17 cellular contexts compared by ENCODE assay signal in genomic region chr22:17770180-17771077, GRCh38. TPM values are rescaled to one million over a fixed set of nuclear protein-coding genes. Genes with fewer than 3 reads are reported as not detected.
DNase-seq lines count a peak whose midpoint lies in the region; ATAC-seq, FAIRE-seq and TF ChIP-seq lines count a peak whose summit lies in the region.
"Had no signal": no experiment of that assay in that cellular context is flagged by ENCODE, and none has a peak within 500 bp of the region (broad histone marks: within the 10 kb centered on the region; RNA-seq: fewer than 3 reads in every experiment).

No MANE protein-coding gene starts in this region.

- peaks cover 61% of the 10 kb centered on the region for H3K4me1 Mint-ChIP-seq in activated naive CD4-positive, alpha-beta T cell treated with anti-CD3 and anti-CD28 coated beads for 36 hours (ENCODE audit: low read depth)
- peaks cover 56% of the 10 kb centered on the region for H3K4me1 Mint-ChIP-seq in activated naive CD4-positive, alpha-beta T cell treated with anti-CD3 and anti-CD28 coated beads, Interleukin-2, amount 10 ng/mL, durations not matched to agents 7 days and 5 days
- peaks cover 19% of the 10 kb centered on the region for H3K4me1 Mint-ChIP-seq in type B pancreatic cell (ENCODE audit: unreplicated experiment)
- H3K4me1 Mint-ChIP-seq in activated CD4-positive, alpha-beta memory T cell treated with anti-CD3 and anti-CD28 coated beads for 36 hours (ENCODE audit: low read depth), result peaks cover 46% of the 10 kb centered on the region
- H3K4me1 Mint-ChIP-seq in nephron progenitor cell, result peaks cover 46% of the 10 kb centered on the region

- H3K79me2 ChIP-seq in GM12878 (ENCODE audit: control insufficient read depth, insufficient read depth, low read length), result peaks cover 68% of the 10 kb centered on the region

- no peak for FAIRE-seq in GM12878 (lab: Jason Lieb, UNC)
- FAIRE-seq: G401.6 had no signal

- no peaks in the 10 kb centered on the region for H3K27me3 ChIP-seq in GM12878 (replicated peaks in 1 of 2; ENCODE audit: control insufficient read depth in 2 of 2, insufficient read depth in 2 of 2, low read length in 1 of 2)
- H3K27me3 ChIP-seq: breast epithelium, left lung had no signal

- in situ Hi-C loops in GM12878 (cut with MboI), result no loop called here

- TF ChIP-seq POLR2A in GM12878 (IDR thresholded peaks at IDR 0.05; ENCODE audit: low read depth, low read length), result no peak

- no TSS peak for BruUV-seq in GM12878 (replicated peaks; lab: Mats Ljungman, UMichigan)

- no peaks in the 10 kb centered on the region for H3K9me3 Mint-ChIP-seq in activated naive CD4-positive, alpha-beta T cell treated with anti-CD3 and anti-CD28 coated beads for 36 hours
- no peaks in the 10 kb centered on the region for H3K9me3 Mint-ChIP-seq in activated naive CD4-positive, alpha-beta T cell treated with anti-CD3 and anti-CD28 coated beads, Interleukin-2, amount 10 ng/mL, durations not matched to agents 7 days and 5 days
- H3K9me3 Mint-ChIP-seq in type B pancreatic cell (no peaks in the 10 kb centered on the region), nephron progenitor cell (no peaks in the 10 kb centered on the region)
- no peaks in the 10 kb centered on the region for H3K9me3 Mint-ChIP-seq in activated CD4-positive, alpha-beta memory T cell treated with anti-CD3 and anti-CD28 coated beads for 36 hours

- POLR2A ChIA-PET in GM12878 (lab: Charles Lee), result interaction anchor here (0.6 to 3.6 kb wide), 4 partner anchors 9 to 291 kb away, joined by 3 to 32 read pairs (median 3); no protein-coding TSS in a partner anchor
- POLR2A ChIA-PET in activated CD4-positive, alpha-beta memory T cell treated with anti-CD3 and anti-CD28 coated beads for 36 hours (lab: Charles Lee), result interaction anchor here (1.2 kb wide), 1 partner anchor 10 kb away, joined by 3 read pairs; no protein-coding TSS in a partner anchor

- DNase-seq in activated naive CD4-positive, alpha-beta T cell treated with anti-CD3 and anti-CD28 coated beads for 36 hours, result peak; percentile 32
- DNase-seq in activated naive CD4-positive, alpha-beta T cell treated with anti-CD3 and anti-CD28 coated beads, Interleukin-2, amount 10 ng/mL, durations not matched to agents 7 days and 5 days, result no peak
- DNase-seq in GM12878 (ENCODE audit: low read depth, low spot score) (no peak), medulla oblongata (ENCODE audit: extremely low spot score) (peak; percentile 76), type B pancreatic cell (ENCODE audit: extremely low spot score, unreplicated experiment) (peak; percentile 65), nephron progenitor cell (no peak)
- no peak for DNase-seq in activated CD4-positive, alpha-beta memory T cell treated with anti-CD3 and anti-CD28 coated beads for 36 hours
- DNase-seq: activated naive CD4-positive, alpha-beta T cell; NCI-H1105; NCI-H82; WERI-Rb-1 had no signal

- H3K4me3 Mint-ChIP-seq in activated naive CD4-positive, alpha-beta T cell treated with anti-CD3 and anti-CD28 coated beads for 36 hours, result no peak overlapping the region
- H3K4me3 Mint-ChIP-seq in activated naive CD4-positive, alpha-beta T cell treated with anti-CD3 and anti-CD28 coated beads, Interleukin-2, amount 10 ng/mL, durations not matched to agents 7 days and 5 days, result no peak overlapping the region
- H3K4me3 Mint-ChIP-seq in type B pancreatic cell, result no peak overlapping the region
- H3K4me3 Mint-ChIP-seq in activated CD4-positive, alpha-beta memory T cell treated with anti-CD3 and anti-CD28 coated beads for 36 hours, result no peak overlapping the region
- H3K4me3 Mint-ChIP-seq in nephron progenitor cell, result no peak overlapping the region

- H3K4me1 ChIP-seq in GM12878 (ENCODE audit: control insufficient read depth, insufficient read depth, low read length), result peaks cover 42% of the 10 kb centered on the region

- no peaks in the 10 kb centered on the region for H3K9me3 ChIP-seq in GM12878 (replicated peaks; ENCODE audit: control insufficient read depth, insufficient read depth, low read length)
- H3K9me3 ChIP-seq: breast epithelium, left lung, thoracic aorta had no signal

- H3K36me3 Mint-ChIP-seq in activated naive CD4-positive, alpha-beta T cell treated with anti-CD3 and anti-CD28 coated beads for 36 hours (ENCODE audit: low read depth), result no peaks in the 10 kb centered on the region
- H3K36me3 Mint-ChIP-seq in activated naive CD4-positive, alpha-beta T cell treated with anti-CD3 and anti-CD28 coated beads, Interleukin-2, amount 10 ng/mL, durations not matched to agents 7 days and 5 days, result peaks cover 17% of the 10 kb centered on the region
- H3K36me3 Mint-ChIP-seq in type B pancreatic cell, result no peaks in the 10 kb centered on the region
- H3K36me3 Mint-ChIP-seq in activated CD4-positive, alpha-beta memory T cell treated with anti-CD3 and anti-CD28 coated beads for 36 hours, result peaks cover 3% of the 10 kb centered on the region
- no peaks in the 10 kb centered on the region for H3K36me3 Mint-ChIP-seq in nephron progenitor cell (ENCODE audit: low read depth)

- H3K4me2 ChIP-seq in GM12878 (ENCODE audit: control insufficient read depth, insufficient read depth), result peak overlapping the region; percentile 77

- H3K27me3 Mint-ChIP-seq in activated naive CD4-positive, alpha-beta T cell treated with anti-CD3 and anti-CD28 coated beads for 36 hours (ENCODE audit: low read depth), result no peaks in the 10 kb centered on the region
- H3K27me3 Mint-ChIP-seq in activated naive CD4-positive, alpha-beta T cell treated with anti-CD3 and anti-CD28 coated beads, Interleukin-2, amount 10 ng/mL, durations not matched to agents 7 days and 5 days, result peaks cover 30% of the 10 kb centered on the region
- H3K27me3 Mint-ChIP-seq in type B pancreatic cell (no peaks in the 10 kb centered on the region), nephron progenitor cell (ENCODE audit: low read depth, poor library complexity) (no peaks in the 10 kb centered on the region)
- H3K27me3 Mint-ChIP-seq in activated CD4-positive, alpha-beta memory T cell treated with anti-CD3 and anti-CD28 coated beads for 36 hours, result peaks cover 7% of the 10 kb centered on the region

- ATAC-seq in GM12878 (no peak), HG02588 (IDR thresholded peaks at IDR 0.05; ENCODE audit: unreplicated experiment) (no peak)
- ATAC-seq: left lung, right cardiac atrium had no signal

- TF ChIP-seq CTCF in GM12878 (IDR thresholded peaks at IDR 0.05 in 2 of 3, conservative IDR thresholded peaks at IDR 0.05 in 1 of 3; ENCODE audit: control insufficient read depth in 2 of 3, extremely low read depth in 1 of 3, insufficient read depth in 1 of 3, low read depth in 3 of 3, low read length in 3 of 3) (no peak), type B pancreatic cell (conservative IDR thresholded peaks at IDR 0.05) (no peak), nephron progenitor cell (IDR thresholded peaks at IDR 0.05) (no peak)

- TF ChIP-seq RAD21 in GM12878 (IDR thresholded peaks at IDR 0.05; ENCODE audit: insufficient read depth, low read depth, low read length), result no peak

- peak overlapping the region; percentile 83; the same call in 1 of the 2 replicates for H3K4me3 ChIP-seq in GM12878
- H3K4me3 ChIP-seq: breast epithelium, thoracic aorta had no signal

- 78% methylated on average over 18 of the region's 19 CpGs for WGBS in GM12878 (ENCODE audit: insufficient coverage, insufficient replicate concordance, low lambda C conversion rate, missing lambda C conversion rate)

- CTCF ChIA-PET in activated naive CD4-positive, alpha-beta T cell treated with anti-CD3 and anti-CD28 coated beads for 36 hours (lab: Charles Lee), result interaction anchor here (0.7 to 1.3 kb wide), 4 partner anchors 10 to 28 kb away, joined by 3 to 5 read pairs (median 3); no protein-coding TSS in a partner anchor
- CTCF ChIA-PET in activated naive CD4-positive, alpha-beta T cell treated with anti-CD3 and anti-CD28 coated beads, Interleukin-2, amount 10 ng/mL, durations not matched to agents 7 days and 5 days (lab: Charles Lee), result interaction anchor here (1.2 kb wide), 1 partner anchor 29 kb away, joined by 3 read pairs; no protein-coding TSS in a partner anchor
- CTCF ChIA-PET in GM12878 (lab: Yijun Ruan, JAX), result interaction anchor here (0.7 to 5.1 kb wide), 8 partner anchors 8 to 761 kb away, joined by 3 to 47 read pairs (median 4); no protein-coding TSS in a partner anchor
- CTCF ChIA-PET in activated CD4-positive, alpha-beta memory T cell treated with anti-CD3 and anti-CD28 coated beads for 36 hours (lab: Charles Lee), result interaction anchor here (1.0 to 5.1 kb wide), 4 partner anchors 15 to 60 kb away, joined by 3 to 35 read pairs (median 6); no protein-coding TSS in a partner anchor

- intact Hi-C loops in activated naive CD4-positive, alpha-beta T cell treated with anti-CD3 and anti-CD28 coated beads for 36 hours (cut with micrococcal nuclease), result loop anchor here (5.0 kb wide), 1 partner anchor 683 kb away; no protein-coding TSS in a partner anchor
- intact Hi-C loops in GM12878 (cut with micrococcal nuclease; ENCODE audit: unreplicated experiment), result loop anchor here (10.0 kb wide), 1 partner anchor 224 kb away; no protein-coding TSS in a partner anchor
- intact Hi-C loops in activated CD4-positive, alpha-beta memory T cell treated with anti-CD3 and anti-CD28 coated beads for 36 hours (cut with micrococcal nuclease), result loop anchor here (5.0 to 10.0 kb wide), 2 partner anchors 143 to 686 kb away; partner anchors contain the start of genes ATP6V1E1 and IL17RA

- H4K20me1 ChIP-seq in GM12878 (ENCODE audit: control insufficient read depth, insufficient read depth), result peaks cover 12% of the 10 kb centered on the region; the same call in 1 of the 2 replicates

- H3K27ac ChIP-seq in GM12878 (ENCODE audit: control insufficient read depth, insufficient read depth), result no peak overlapping the region; the same call in 1 of the 2 replicates
- H3K27ac ChIP-seq: breast epithelium, thoracic aorta, WERI-Rb-1 had no signal

- peak overlapping the region; percentile 46 for H3K9ac ChIP-seq in GM12878 (ENCODE audit: control insufficient read depth, insufficient read depth, low read length)

- no peak for TF ChIP-seq EP300 in GM12878 (IDR thresholded peaks at IDR 0.05; ENCODE audit: borderline replicate concordance in 1 of 2, control insufficient read depth in 1 of 2, low read depth in 2 of 2, low read length in 2 of 2)

- no peak overlapping the region for H3K27ac Mint-ChIP-seq in activated naive CD4-positive, alpha-beta T cell treated with anti-CD3 and anti-CD28 coated beads for 36 hours
- H3K27ac Mint-ChIP-seq in activated naive CD4-positive, alpha-beta T cell treated with anti-CD3 and anti-CD28 coated beads, Interleukin-2, amount 10 ng/mL, durations not matched to agents 7 days and 5 days, result no peak overlapping the region
- H3K27ac Mint-ChIP-seq in type B pancreatic cell (peak overlapping the region; percentile 39), nephron progenitor cell (no peak overlapping the region)
- H3K27ac Mint-ChIP-seq in activated CD4-positive, alpha-beta memory T cell treated with anti-CD3 and anti-CD28 coated beads for 36 hours, result no peak overlapping the region

- RAD21 ChIA-PET in GM12878 (lab: Charles Lee; ENCODE audit: unreplicated experiment), result interaction anchor here (1.1 to 6.1 kb wide), 5 partner anchors 10 to 211 kb away, joined by 3 to 28 read pairs (median 5); no protein-coding TSS in a partner anchor

- H2AFZ ChIP-seq in GM12878 (ENCODE audit: control insufficient read depth, low read depth, low read length), result no peak overlapping the region

- SMC1A ChIA-PET in GM12878 (lab: Charles Lee; ENCODE audit: uncharacterized antibody, unreplicated experiment), result interaction anchor here (0.6 to 2.0 kb wide), 5 partner anchors 9 to 31 kb away, joined by 3 to 9 read pairs (median 5); no protein-coding TSS in a partner anchor

- peaks cover 0 to 6% of the 10 kb centered on the region in 2 experiments; a peak in 2 of 4 replicates for H3K36me3 ChIP-seq in GM12878 (ENCODE audit: control insufficient read depth in 2 of 2, insufficient read depth in 2 of 2, low read length in 1 of 2)
- H3K36me3 ChIP-seq: breast epithelium, left lung, thoracic aorta had no signal

RNA-seq across cellular contexts. Expression of gene BID, which starts 3.8 kb away (rescaled TPM):
- 10 to 100 TPM; 53.0 to 63.7 TPM for total RNA-seq in activated naive CD4-positive, alpha-beta T cell treated with anti-CD3 and anti-CD28 coated beads for 36 hours
- total RNA-seq in GM12878 (2013; cell fraction: nucleolus; rRNA removed), result 36.6 and 37.1 TPM in 2 replicates
- 166 and 179 TPM in 2 replicates for total RNA-seq in GM12878 (2014; rRNA removed)
- total RNA-seq in GM12878 (2014; rRNA removed; fragmentation: Illumina TruSeq; extraction: Trizol), result 56.4 and 65.9 TPM in 2 replicates
- 126 and 131 TPM in 2 replicates for total RNA-seq in GM12878 (2021)
- 51.7 TPM for polyA plus RNA-seq in GM12878 (2011; ENCODE audit: low read depth)
- 79.3 and 145 TPM in 2 replicates for polyA plus RNA-seq in GM12878 (2011; rRNA removed)
- polyA plus RNA-seq in GM12878 (2011; cell fraction: cytosol; rRNA removed), result 332 and 398 TPM in 2 replicates
- polyA plus RNA-seq in GM12878 (2011; cell fraction: nucleus; rRNA removed), result 195 and 197 TPM in 2 replicates
- 71.3 and 110 TPM in 2 replicates for polyA plus RNA-seq in GM12878 (2012)
- 30.8 and 38.9 TPM in 2 replicates for polyA plus RNA-seq in GM12878 (2014; fragmentation: Illumina TruSeq; extraction: Trizol)
- polyA plus RNA-seq in GM12878 (2014; fragmentation: Nextera tagmentation; extraction: Ambion mirVana), result 10 to 100 TPM in 1 of 2 experiments, 1 to 10 TPM in 1; 7.9 to 16.9 TPM
- polyA plus RNA-seq in GM12878 (2014; rRNA removed), result 241 and 247 TPM in 2 replicates
- 100 to 1,000 TPM; 186 to 203 TPM for polyA plus RNA-seq in GM12878 (2016; fragmentation: Nextera tagmentation; extraction: Ambion mirVana)
- 35.4 and 90.0 TPM in 2 replicates for polyA minus RNA-seq in GM12878 (2011; rRNA and poly(A)+ RNA removed)
- polyA minus RNA-seq in GM12878 (2011; cell fraction: cytosol; rRNA and poly(A)+ RNA removed), result 31.7 and 32.0 TPM in 2 replicates
- polyA minus RNA-seq in GM12878 (2011; cell fraction: nucleus; rRNA and poly(A)+ RNA removed), result 8.3 and 16.3 TPM in 2 replicates
- 36.4 and 47.2 TPM in 2 replicates for total RNA-seq in type B pancreatic cell (ENCODE audit: low replicate concordance)
- 10 to 100 TPM; 22.3 to 24.7 TPM for total RNA-seq in activated CD4-positive, alpha-beta memory T cell treated with anti-CD3 and anti-CD28 coated beads for 36 hours

Comparison
In these comparisons a context has a peak if more than half of its experiments do, and no peak if none do; other contexts are left out.
1. DNase-seq: peak in activated naive CD4-positive, alpha-beta T cell treated with anti-CD3 and anti-CD28 coated beads for 36 hours (single experiment), medulla oblongata (single experiment) and type B pancreatic cell (single experiment); none in activated naive CD4-positive, alpha-beta T cell treated with anti-CD3 and anti-CD28 coated beads, Interleukin-2, amount 10 ng/mL, durations not matched to agents 7 days and 5 days (single experiment), GM12878 (single experiment), activated CD4-positive, alpha-beta memory T cell treated with anti-CD3 and anti-CD28 coated beads for 36 hours (single experiment) and nephron progenitor cell (single experiment).